In the genomic region with DNA sequence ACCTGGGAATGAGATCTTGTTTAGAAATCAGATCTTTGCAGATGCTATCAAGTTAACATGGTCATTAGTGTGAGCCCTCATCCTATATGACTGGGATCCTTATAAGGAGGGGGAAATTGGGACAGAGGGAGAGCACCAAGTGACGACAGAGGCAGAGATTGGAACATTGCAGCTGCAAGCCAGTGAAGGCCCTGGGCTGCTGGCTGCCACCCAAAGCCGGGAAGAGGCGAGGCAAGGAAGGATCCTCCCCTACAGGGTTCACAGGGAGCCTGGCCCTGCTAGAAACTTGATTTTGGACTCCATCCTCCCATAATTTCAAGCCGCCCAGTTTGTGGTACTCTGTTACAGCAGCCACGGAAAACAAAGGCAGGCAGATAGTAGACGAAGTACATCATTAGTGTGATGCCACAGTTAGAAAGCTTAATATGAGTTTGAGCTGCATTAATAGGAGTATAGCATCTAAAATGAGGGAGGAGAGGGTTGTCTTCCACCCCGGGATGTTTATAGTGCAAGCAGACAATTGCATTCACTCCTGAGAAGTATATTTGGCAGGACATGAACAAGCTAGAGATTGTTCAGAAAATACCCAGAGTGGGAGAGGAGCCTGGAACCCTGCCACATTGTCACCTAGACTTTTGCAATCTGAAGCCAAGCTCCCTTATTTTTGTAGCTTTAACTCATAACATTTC, we compare ENCODE assay signal across 18 cellular contexts. TPM values are rescaled to one million over a fixed set of nuclear protein-coding genes. Genes with fewer than 3 reads are reported as not detected.
DNase-seq lines count a peak whose midpoint lies in the region; ATAC-seq and TF ChIP-seq lines count a peak whose summit lies in the region.
"Had no signal": no experiment of that assay in that cellular context is flagged by ENCODE, and none has a peak within 500 bp of the region (broad histone marks: within the 10 kb centered on the region; RNA-seq: fewer than 3 reads in every experiment).

No MANE protein-coding gene starts in this region.

- peaks cover 4 to 7% (median 7%) of the 10 kb centered on the region in 3 donors for H3K4me1 Mint-ChIP-seq in CD8-positive, alpha-beta memory T cell

- H3K36me3 Mint-ChIP-seq in CD8-positive, alpha-beta memory T cell = peaks cover 0 to 4% (median 3%) of the 10 kb centered on the region in 3 donors
- H3K36me3 Mint-ChIP-seq: activated CD8-positive, alpha-beta memory T cell treated with anti-CD3 and anti-CD28 coated beads, Interleukin-2, amount 10 ng/mL, durations not matched to agents 7 days and 5 days; activated naive CD8-positive, alpha-beta T cell treated with anti-CD3 and anti-CD28 coated beads, Interleukin-2, amount 10 ng/mL, durations not matched to agents 7 days and 5 days; immature natural killer cell; natural killer cell had no signal

- intact Hi-C loops in mucosa of descending colon (cut with DNase I, micrococcal nuclease) = no loop called here

- H3K4me3 Mint-ChIP-seq in CD8-positive, alpha-beta memory T cell = no peak overlapping the region
- H3K4me3 Mint-ChIP-seq: activated CD8-positive, alpha-beta memory T cell treated with anti-CD3 and anti-CD28 coated beads, Interleukin-2, amount 10 ng/mL, durations not matched to agents 7 days and 5 days; activated naive CD8-positive, alpha-beta T cell treated with anti-CD3 and anti-CD28 coated beads, Interleukin-2, amount 10 ng/mL, durations not matched to agents 7 days and 5 days; immature natural killer cell; natural killer cell had no signal

- no peak overlapping the region for H3K27ac Mint-ChIP-seq in CD8-positive, alpha-beta memory T cell
- H3K27ac Mint-ChIP-seq: activated CD8-positive, alpha-beta memory T cell treated with anti-CD3 and anti-CD28 coated beads, Interleukin-2, amount 10 ng/mL, durations not matched to agents 7 days and 5 days; activated naive CD8-positive, alpha-beta T cell treated with anti-CD3 and anti-CD28 coated beads, Interleukin-2, amount 10 ng/mL, durations not matched to agents 7 days and 5 days; immature natural killer cell; natural killer cell had no signal

- POLR2A ChIA-PET in CD8-positive, alpha-beta memory T cell (lab: Charles Lee) = no interaction called here

- H3K36me3 ChIP-seq in mucosa of descending colon (ENCODE audit: low read depth) = no peaks in the 10 kb centered on the region
- H3K36me3 ChIP-seq in upper lobe of left lung = no peaks in the 10 kb centered on the region
- H3K36me3 ChIP-seq in effector memory CD4-positive, alpha-beta T cell (ENCODE audit: control insufficient read depth, insufficient read depth, low read length) = no peaks in the 10 kb centered on the region
- no peaks in the 10 kb centered on the region for H3K36me3 ChIP-seq in CD8-positive, alpha-beta memory T cell (ENCODE audit: insufficient read depth, low read length)
- H3K36me3 ChIP-seq: SJSA1 had no signal

- 46 to 69% methylated on average over 7 of the region's 7 CpGs for WGBS in upper lobe of left lung, 2 donors

- peak; percentile 74 for DNase-seq in DMS 273 (lab: John Stamatoyannopoulos, UW; ENCODE audit: unreplicated experiment)
- DNase-seq in DMS 273 treated with DMSO at 0.1 percent for 48 hours (lab: John Stamatoyannopoulos, UW) = no peak
- peak; percentile 76 for DNase-seq in fibroblast of peridontal ligament (ENCODE audit: extremely low read depth)
- peak; percentile 16 to 57 (median 43) for DNase-seq in mucosa of descending colon
- peak in 1 of 2 donors; percentile 67 for DNase-seq in upper lobe of left lung
- no peak for DNase-seq in effector memory CD4-positive, alpha-beta T cell
- DNase-seq in activated naive CD4-positive, alpha-beta T cell treated with anti-CD3 and anti-CD28 coated beads, Interleukin-2, amount 50 U/mL, for 16 hours = no peak
- DNase-seq in CD8-positive, alpha-beta memory T cell = no peak
- DNase-seq: activated CD8-positive, alpha-beta memory T cell treated with anti-CD3 and anti-CD28 coated beads, Interleukin-2, amount 10 ng/mL, durations not matched to agents 7 days and 5 days; activated naive CD8-positive, alpha-beta T cell treated with anti-CD3 and anti-CD28 coated beads, Interleukin-2, amount 10 ng/mL, durations not matched to agents 7 days and 5 days; foreskin melanocyte; immature natural killer cell; MM.1S; natural killer cell; NK-92 treated with Interleukin-12 subunit alpha and Interleukin-12 subunit beta, amount 100 ng/mL, for 24 hours had no signal

- no peak overlapping the region for H3K27ac ChIP-seq in upper lobe of left lung
- no peak overlapping the region for H3K27ac ChIP-seq in effector memory CD4-positive, alpha-beta T cell (ENCODE audit: insufficient read depth, low read length, poor library complexity, severe bottlenecking)
- no peak overlapping the region for H3K27ac ChIP-seq in CD8-positive, alpha-beta memory T cell (ENCODE audit: low read depth, low read length)
- H3K27ac ChIP-seq: 22Rv1, SJSA1, VCaP had no signal

- no peak overlapping the region for H3K4me3 ChIP-seq in mucosa of descending colon
- H3K4me3 ChIP-seq in upper lobe of left lung = no peak overlapping the region
- H3K4me3 ChIP-seq in effector memory CD4-positive, alpha-beta T cell (ENCODE audit: insufficient read depth, low read depth, low read length, poor library complexity, severe bottlenecking) = no peak overlapping the region
- no peak overlapping the region for H3K4me3 ChIP-seq in CD8-positive, alpha-beta memory T cell (ENCODE audit: low read length)
- H3K4me3 ChIP-seq: SJSA1 had no signal

- H3K9me3 Mint-ChIP-seq in CD8-positive, alpha-beta memory T cell = peaks cover 0 to 2% (median 0%) of the 10 kb centered on the region in 5 donors
- H3K9me3 Mint-ChIP-seq: activated naive CD8-positive, alpha-beta T cell treated with anti-CD3 and anti-CD28 coated beads, Interleukin-2, amount 10 ng/mL, durations not matched to agents 7 days and 5 days; immature natural killer cell; natural killer cell had no signal

- TF ChIP-seq CTCF in mucosa of descending colon (IDR thresholded peaks at IDR 0.05) = no peak
- TF ChIP-seq CTCF in upper lobe of left lung (IDR thresholded peaks at IDR 0.05) = no peak

- H3K27me3 Mint-ChIP-seq in CD8-positive, alpha-beta memory T cell = peaks cover 16 to 52% of the 10 kb centered on the region in 2 donors

- H3K4me1 ChIP-seq in mucosa of descending colon (ENCODE audit: low read depth) (no peaks in the 10 kb centered on the region), upper lobe of left lung (peaks cover 0 to 6% (median 3%) of the 10 kb centered on the region in 4 donors)
- no peaks in the 10 kb centered on the region for H3K4me1 ChIP-seq in effector memory CD4-positive, alpha-beta T cell (ENCODE audit: control insufficient read depth, insufficient read depth, low read length, poor library complexity, severe bottlenecking)
- peaks cover 5% of the 10 kb centered on the region for H3K4me1 ChIP-seq in CD8-positive, alpha-beta memory T cell (ENCODE audit: insufficient read depth, low read length)

- ATAC-seq in mucosa of descending colon (peak; percentile 32), upper lobe of left lung (ENCODE audit: low FRiP score in 2 of 2) (peak; percentile 37 to 76)
- ATAC-seq: activated CD8-positive, alpha-beta memory T cell treated with anti-CD3 and anti-CD28 coated beads, Interleukin-2, amount 10 ng/mL, durations not matched to agents 7 days and 5 days; natural killer cell had no signal

- TF ChIP-seq POLR2A in upper lobe of left lung (IDR thresholded peaks at IDR 0.05) = no peak

- H3K9me3 ChIP-seq in mucosa of descending colon (no peaks in the 10 kb centered on the region), upper lobe of left lung (no peaks in the 10 kb centered on the region)
- no peaks in the 10 kb centered on the region for H3K9me3 ChIP-seq in effector memory CD4-positive, alpha-beta T cell (ENCODE audit: control insufficient read depth, low read length)
- H3K9me3 ChIP-seq in CD8-positive, alpha-beta memory T cell (ENCODE audit: low read length) = no peaks in the 10 kb centered on the region
- H3K9me3 ChIP-seq: SJSA1 had no signal

- CTCF ChIA-PET in CD8-positive, alpha-beta memory T cell (lab: Charles Lee) = interaction anchor here (0.9 to 2.5 kb wide), 4 partner anchors 9 to 141 kb away, joined by 3 to 9 read pairs (median 3); no protein-coding TSS in a partner anchor

- no peak for TF ChIP-seq EP300 in upper lobe of left lung (IDR thresholded peaks at IDR 0.05)

- no peaks in the 10 kb centered on the region for H3K27me3 ChIP-seq in upper lobe of left lung
- H3K27me3 ChIP-seq in effector memory CD4-positive, alpha-beta T cell (replicated peaks; ENCODE audit: control insufficient read depth, insufficient read depth, low read length, poor library complexity, severe bottlenecking) = no peaks in the 10 kb centered on the region
- no peaks in the 10 kb centered on the region for H3K27me3 ChIP-seq in CD8-positive, alpha-beta memory T cell (ENCODE audit: insufficient read depth, low read length, poor library complexity, severe bottlenecking)
- H3K27me3 ChIP-seq: SJSA1 had no signal

RNA-seq across cellular contexts. Expression of gene CLMP, which starts 56.8 kb away (rescaled TPM):
- total RNA-seq in mucosa of descending colon = 10 to 100 TPM in 2 of 3 donors, 1 to 10 TPM in 1; 4.7 to 84.9 (median 11.0) TPM
- 10 to 100 TPM in 5 of 6 donors, 1 to 10 TPM in 1; 6.0 to 23.4 (median 15.3) TPM for total RNA-seq in upper lobe of left lung
- total RNA-seq in CD8-positive, alpha-beta memory T cell = under 1 TPM; 0.07 to 0.09 TPM
- 0.31 TPM for polyA plus RNA-seq in CD8-positive, alpha-beta memory T cell

Comparison
In these comparisons a context has a peak if more than half of its experiments do, and no peak if none do; other contexts are left out.
1. DNase-seq: peak in DMS 273 (single experiment), fibroblast of peridontal ligament (single experiment) and mucosa of descending colon (3 of 3); none in DMS 273 treated with DMSO at 0.1 percent for 48 hours (single experiment), effector memory CD4-positive, alpha-beta T cell (0 of 3), activated naive CD4-positive, alpha-beta T cell treated with anti-CD3 and anti-CD28 coated beads, Interleukin-2, amount 50 U/mL, for 16 hours (single experiment) and CD8-positive, alpha-beta memory T cell (0 of 5).
2. RNA of gene CLMP, which starts 56.8 kb away (total RNA-seq): 6.0 to 23.4 TPM in upper lobe of left lung and 4.7 to 84.9 TPM in mucosa of descending colon; 0.07 to 0.09 TPM in CD8-positive, alpha-beta memory T cell; every median in the first group is over 4 times any median in the second.